ENCODE assay signal across 9 cellular contexts in genomic region chr17:57407287-57408063, GRCh38.
DNase-seq lines count a peak whose midpoint lies in the region; ATAC-seq and TF ChIP-seq lines count a peak whose summit lies in the region.
"Had no signal": no experiment of that assay in that cellular context is flagged by ENCODE, and none has a peak within 500 bp of the region (broad histone marks: within the 10 kb centered on the region; RNA-seq: fewer than 3 reads in every experiment).

No MANE protein-coding gene starts in this region.

- peaks cover 58% of the 10 kb centered on the region for H3K4me1 ChIP-seq in Loucy (ENCODE audit: insufficient read depth, low read length, poor library complexity, severe bottlenecking)

- H3K79me2 ChIP-seq in Loucy (ENCODE audit: insufficient read depth, low read length) = peaks cover 97% of the 10 kb centered on the region

- no peaks in the 10 kb centered on the region for H3K9me2 ChIP-seq in Loucy (replicated peaks; ENCODE audit: low read depth, low read length)

- H3K36me3 Mint-ChIP-seq in activated naive CD8-positive, alpha-beta T cell = peaks cover 2% of the 10 kb centered on the region
- peaks cover 0 to 29% (median 3%) of the 10 kb centered on the region in 3 donors for H3K36me3 Mint-ChIP-seq in naive thymus-derived CD8-positive, alpha-beta T cell

- no peaks in the 10 kb centered on the region for H3K9me3 ChIP-seq in Loucy (ENCODE audit: insufficient read depth, low read depth, low read length)

- H3K4me1 Mint-ChIP-seq in activated naive CD8-positive, alpha-beta T cell (ENCODE audit: low read depth) = peaks cover 47% of the 10 kb centered on the region
- peaks cover 51 to 66% (median 58%) of the 10 kb centered on the region in 4 donors for H3K4me1 Mint-ChIP-seq in naive thymus-derived CD8-positive, alpha-beta T cell

- ATAC-seq in naive thymus-derived CD8-positive, alpha-beta T cell = no peak
- ATAC-seq in HG03045 (IDR thresholded peaks at IDR 0.05; ENCODE audit: unreplicated experiment) (no peak), GM19023 (IDR thresholded peaks at IDR 0.05; ENCODE audit: unreplicated experiment) (no peak)

- DNase-seq in COLO668 (lab: John Stamatoyannopoulos, UW; ENCODE audit: unreplicated experiment) (peak; percentile 69), GM19240 (ENCODE audit: insufficient read length, low spot score) (no peak)
- DNase-seq in naive thymus-derived CD8-positive, alpha-beta T cell = no peak
- DNase-seq in central memory CD4-positive, alpha-beta T cell = no peak
- DNase-seq: activated gamma-delta T cell had no signal

- peaks cover 54% of the 10 kb centered on the region for H3K36me3 ChIP-seq in Loucy (ENCODE audit: insufficient read depth, low read length)

- peak overlapping the region; percentile 82 for H3K27ac Mint-ChIP-seq in activated naive CD8-positive, alpha-beta T cell
- peak overlapping the region; percentile 2 to 87 (median 74) for H3K27ac Mint-ChIP-seq in naive thymus-derived CD8-positive, alpha-beta T cell

- H3K4me2 ChIP-seq in Loucy (ENCODE audit: low read depth, low read length, poor library complexity, severe bottlenecking) = peak overlapping the region; percentile 62

- peak overlapping the region; percentile 75 for H3K9ac ChIP-seq in Loucy (ENCODE audit: low read depth, low read length, poor library complexity, severe bottlenecking)

- H2AFZ ChIP-seq in Loucy (ENCODE audit: low read length) = no peak overlapping the region

- H3K4me3 Mint-ChIP-seq in activated naive CD8-positive, alpha-beta T cell = peak overlapping the region; percentile 47
- peak overlapping the region in 9 of 10 donors; percentile 30 to 87 (median 49) for H3K4me3 Mint-ChIP-seq in naive thymus-derived CD8-positive, alpha-beta T cell

- TF ChIP-seq CTCF in Loucy (conservative IDR thresholded peaks at IDR 0.05; ENCODE audit: low read length) = no peak

- H3K27me3 Mint-ChIP-seq in activated naive CD8-positive, alpha-beta T cell = no peaks in the 10 kb centered on the region
- no peaks in the 10 kb centered on the region for H3K27me3 Mint-ChIP-seq in naive thymus-derived CD8-positive, alpha-beta T cell

- H3F3A ChIP-seq in Loucy (ENCODE audit: low read depth) = peaks cover 5% of the 10 kb centered on the region; the same call in 1 of the 2 replicates

- H4K20me1 ChIP-seq in Loucy (ENCODE audit: insufficient read depth, low read length, poor library complexity, severe bottlenecking) = peaks cover 20% of the 10 kb centered on the region

- POLR2A ChIA-PET in naive thymus-derived CD8-positive, alpha-beta T cell (lab: Charles Lee) = no interaction called here

- H3K4me3 ChIP-seq in Loucy (ENCODE audit: low read length, poor library complexity, severe bottlenecking) = peak overlapping the region; percentile 45

- H3K27me3 ChIP-seq in Loucy (ENCODE audit: insufficient read depth, low read length, poor library complexity, severe bottlenecking) = no peaks in the 10 kb centered on the region

- H3K9me3 Mint-ChIP-seq in activated naive CD8-positive, alpha-beta T cell (ENCODE audit: low read depth) = no peaks in the 10 kb centered on the region
- H3K9me3 Mint-ChIP-seq in naive thymus-derived CD8-positive, alpha-beta T cell = no peaks in the 10 kb centered on the region
